ENCODE assay signal across 9 cellular contexts in the genomic region with DNA sequence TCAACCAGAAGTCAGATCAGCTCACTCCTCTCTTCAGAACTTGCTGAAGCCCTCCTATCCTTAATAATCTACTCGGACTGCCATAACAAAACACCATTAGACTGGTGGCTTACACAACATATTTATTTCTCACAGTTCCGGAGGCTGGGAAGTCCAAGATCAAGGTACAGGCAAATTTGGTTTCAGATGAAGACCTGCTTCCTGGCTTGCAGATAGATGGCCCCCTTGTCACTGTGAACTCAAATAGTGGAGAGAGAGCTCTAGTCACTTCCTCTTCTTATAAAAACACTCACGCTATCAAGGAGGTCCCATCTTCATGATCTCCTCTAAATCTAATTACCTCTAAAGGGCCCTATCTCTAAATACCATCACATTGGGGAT.
DNase-seq lines count a peak whose midpoint lies in the region; ATAC-seq, FAIRE-seq and TF ChIP-seq lines count a peak whose summit lies in the region.
"Had no signal": no experiment of that assay in that cellular context is flagged by ENCODE, and none has a peak within 500 bp of the region (broad histone marks: within the 10 kb centered on the region; RNA-seq: fewer than 3 reads in every experiment).

No MANE protein-coding gene starts in this region.

- H3K4me1 ChIP-seq in kidney (ENCODE audit: control insufficient read depth in 1 of 2, insufficient read depth in 1 of 2, low read depth in 1 of 2, low read length in 2 of 2): no peaks in the 10 kb centered on the region

- H3K4me3 Mint-ChIP-seq in T-cell: peak overlapping the region; percentile 13 to 61 (median 45)
- H3K4me3 Mint-ChIP-seq in natural killer cell treated with Interleukin-12 subunit alpha and Interleukin-12 subunit beta and Interleukin-15 and Interleukin-18, amount 100 ng/mL, for 72 hours: peak overlapping the region; percentile 86

- ATAC-seq in HG02981 (IDR thresholded peaks at IDR 0.05; ENCODE audit: unreplicated experiment): peak; percentile 53
- ATAC-seq in T-cell (replicated peaks in 1 of 4): peak; percentile 80 to 83 (median 81)
- peak; percentile 76 to 77 for ATAC-seq in natural killer cell treated with Interleukin-12 subunit alpha and Interleukin-12 subunit beta and Interleukin-15 and Interleukin-18, amount 100 ng/mL, for 72 hours

- H3K27ac ChIP-seq in kidney (ENCODE audit: low read depth in 2 of 2, low read length in 2 of 2): no peak overlapping the region

- H3K36me3 Mint-ChIP-seq in T-cell: peaks cover 5% of the 10 kb centered on the region
- no peaks in the 10 kb centered on the region for H3K36me3 Mint-ChIP-seq in natural killer cell treated with Interleukin-12 subunit alpha and Interleukin-12 subunit beta and Interleukin-15 and Interleukin-18, amount 100 ng/mL, for 72 hours

- no peak for TF ChIP-seq CTCF in kidney (IDR thresholded peaks at IDR 0.05; ENCODE audit: borderline replicate concordance, extremely low read depth, insufficient read depth)

- intact Hi-C loops in kidney (cut with DNase I): no loop called here

- CTCF ChIA-PET in T-cell (lab: Charles Lee): interaction anchor here (0.6 to 3.2 kb wide), 4 partner anchors 42 to 262 kb away, joined by 3 to 19 read pairs (median 6); no protein-coding TSS in a partner anchor

- H3K9me3 Mint-ChIP-seq in T-cell: no peaks in the 10 kb centered on the region
- no peaks in the 10 kb centered on the region for H3K9me3 Mint-ChIP-seq in natural killer cell treated with Interleukin-12 subunit alpha and Interleukin-12 subunit beta and Interleukin-15 and Interleukin-18, amount 100 ng/mL, for 72 hours

- no peaks in the 10 kb centered on the region for H3K9me3 ChIP-seq in kidney (ENCODE audit: control insufficient read depth in 1 of 2, low read length in 2 of 2)
- H3K9me3 ChIP-seq: upper lobe of left lung had no signal

- POLR2A ChIA-PET in T-cell (lab: Charles Lee): no interaction called here

- no peaks in the 10 kb centered on the region for H3K36me3 ChIP-seq in kidney (ENCODE audit: control insufficient read depth in 1 of 2, insufficient read depth in 2 of 2, low read length in 2 of 2)
- H3K36me3 ChIP-seq: upper lobe of left lung had no signal

- no peak overlapping the region for H3K9ac ChIP-seq in kidney (ENCODE audit: low read length in 2 of 2)

- no peaks in the 10 kb centered on the region for H3K27me3 Mint-ChIP-seq in T-cell
- H3K27me3 Mint-ChIP-seq in natural killer cell treated with Interleukin-12 subunit alpha and Interleukin-12 subunit beta and Interleukin-15 and Interleukin-18, amount 100 ng/mL, for 72 hours: no peaks in the 10 kb centered on the region

- H3K4me1 Mint-ChIP-seq in T-cell: peaks cover 50 to 59% (median 57%) of the 10 kb centered on the region in 3 donors
- peaks cover 41 to 43% of the 10 kb centered on the region in 2 donors for H3K4me1 Mint-ChIP-seq in natural killer cell treated with Interleukin-12 subunit alpha and Interleukin-12 subunit beta and Interleukin-15 and Interleukin-18, amount 100 ng/mL, for 72 hours (ENCODE audit: low read depth in 2 of 2)

- DNase-seq in activated gamma-delta T cell treated with Interleukin-2 at 50 U/mL for 16 hours (peak; percentile 23), activated gamma-delta T cell (lab: John Stamatoyannopoulos, UW) (no peak), T-cell (peak in 26 of 34 experiments; percentile 4 to 52 (median 20)), NCI-H446 treated with DMSO at 0.1 percent for 48 hours (lab: John Stamatoyannopoulos, UW) (no peak), NCI-H524 (lab: John Stamatoyannopoulos, UW) (no peak), kidney (no peak)
- DNase-seq in natural killer cell treated with Interleukin-12 subunit alpha and Interleukin-12 subunit beta and Interleukin-15 and Interleukin-18, amount 100 ng/mL, for 72 hours (ENCODE audit: low spot score): no peak
- DNase-seq: upper lobe of left lung had no signal

- H3K27ac Mint-ChIP-seq in T-cell: peak overlapping the region; percentile 86 to 95
- H3K27ac Mint-ChIP-seq in natural killer cell treated with Interleukin-12 subunit alpha and Interleukin-12 subunit beta and Interleukin-15 and Interleukin-18, amount 100 ng/mL, for 72 hours: peak overlapping the region; percentile 86

- no peak for FAIRE-seq in kidney (lab: Jason Lieb, UNC)

- H3K4me3 ChIP-seq in kidney (ENCODE audit: low read length in 2 of 2): no peak overlapping the region
- H3K4me3 ChIP-seq: upper lobe of left lung had no signal

Comparison
In these comparisons a context has a peak if more than half of its experiments do, and no peak if none do; other contexts are left out.
1. DNase-seq: peak in activated gamma-delta T cell treated with Interleukin-2 at 50 U/mL for 16 hours (single experiment) and T-cell (26 of 34); none in activated gamma-delta T cell (single experiment), natural killer cell treated with Interleukin-12 subunit alpha and Interleukin-12 subunit beta and Interleukin-15 and Interleukin-18, amount 100 ng/mL, for 72 hours (single experiment), NCI-H446 treated with DMSO at 0.1 percent for 48 hours (single experiment), NCI-H524 (0 of 2) and kidney (single experiment).
2. Peak in every context shown above with its lines, with median percentiles within 50 percentile points of each other: ATAC-seq.